1 cellular context compared by ENCODE assay signal in the genomic region with DNA sequence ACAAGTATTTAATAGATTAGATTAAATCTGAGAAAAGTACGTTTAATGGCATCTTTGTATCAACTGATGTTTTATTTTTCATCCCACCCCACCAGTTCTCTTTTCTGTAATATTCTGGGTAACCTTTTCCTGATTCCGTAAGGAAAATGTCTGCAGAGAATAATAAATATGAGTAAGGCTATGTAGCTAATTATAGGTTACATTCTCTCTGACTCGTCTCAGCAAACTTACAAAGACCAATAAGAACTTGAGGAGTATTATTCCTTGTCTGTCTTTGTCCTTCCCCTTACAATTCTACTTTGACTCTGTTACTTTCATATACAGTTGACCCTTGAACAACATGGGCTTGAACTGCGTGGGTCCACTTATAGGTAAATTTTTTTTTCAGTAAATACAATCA.
TF ChIP-seq lines count a peak whose summit lies in the region.

No MANE protein-coding gene starts in this region.

TF ChIP-seq in SK-N-SH treated with all-trans-retinoic acid at 6 μM for 48 hours, 23 proteins besides CTCF, POLR2A, EP300 and RAD21 (continued from another document):
- TF ChIP-seq PATZ1 (CRISPR knock-in tag; IDR thresholded peaks at IDR 0.05; ENCODE audit: borderline replicate concordance): no peak
- no peak for TF ChIP-seq ESRRG (CRISPR knock-in tag; IDR thresholded peaks at IDR 0.05)
- no peak for TF ChIP-seq ISL1 (CRISPR knock-in tag; IDR thresholded peaks at IDR 0.05)
- no peak for TF ChIP-seq TSHZ2 (CRISPR knock-in tag; IDR thresholded peaks at IDR 0.05)
